Comparison of ENCODE assay signal across 1 cellular context in the genomic region with DNA sequence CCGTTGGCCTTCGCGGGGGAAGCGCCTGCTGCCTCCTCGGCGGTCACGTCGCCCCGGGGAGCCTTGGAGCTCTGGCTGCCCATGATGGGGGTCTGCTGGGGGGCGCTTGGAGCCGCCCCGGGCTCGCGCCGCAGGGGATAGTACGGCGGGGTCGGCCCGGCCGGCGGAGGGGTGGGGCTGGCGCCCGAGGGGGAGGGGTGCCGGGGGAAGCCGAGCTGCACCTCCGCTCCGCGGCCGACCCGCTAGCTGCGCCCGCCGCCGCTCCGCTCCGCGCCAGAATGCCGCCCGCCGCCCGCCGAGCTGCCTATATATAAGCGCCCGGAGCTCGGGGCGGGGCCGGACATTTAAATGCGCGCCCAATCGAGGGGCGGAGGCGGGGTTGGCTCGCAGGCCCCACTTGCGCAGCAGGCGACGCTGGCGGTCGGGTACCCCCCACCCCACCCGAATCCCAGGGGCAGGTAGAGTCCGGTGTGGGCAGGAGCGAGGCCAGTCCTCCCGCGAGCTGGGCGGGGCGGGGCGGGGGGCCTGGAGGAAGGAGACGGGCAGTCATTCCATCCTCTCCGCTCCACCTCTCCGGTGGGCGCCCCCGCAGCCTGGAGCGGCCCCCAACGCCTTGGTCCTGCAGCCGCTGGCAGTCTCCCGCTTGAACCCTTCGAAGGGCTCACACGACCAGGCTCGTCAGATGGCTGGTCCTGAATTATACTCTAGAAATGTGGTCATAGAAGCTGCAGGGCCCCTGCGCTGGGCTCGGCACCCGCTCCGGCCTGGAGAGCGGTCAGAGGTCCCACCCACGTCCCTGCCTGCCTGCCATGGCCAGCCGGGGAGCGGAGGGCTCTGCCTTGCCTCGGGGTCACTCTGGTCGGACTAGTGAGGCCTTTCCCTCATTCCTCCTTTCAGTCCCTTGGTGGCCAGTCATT.
TF ChIP-seq lines count a peak whose summit lies in the region.

A gene with protein sequence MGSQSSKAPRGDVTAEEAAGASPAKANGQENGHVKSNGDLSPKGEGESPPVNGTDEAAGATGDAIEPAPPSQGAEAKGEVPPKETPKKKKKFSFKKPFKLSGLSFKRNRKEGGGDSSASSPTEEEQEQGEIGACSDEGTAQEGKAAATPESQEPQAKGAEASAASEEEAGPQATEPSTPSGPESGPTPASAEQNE (minus strand): TSS at position 283 of the 917 bp plus-strand sequence. CDS start 200 bp downstream, at position 83.

TF ChIP-seq in HepG2, 621 proteins besides CTCF, POLR2A, EP300 and RAD21 (continued from another document and continues in another):
- TF ChIP-seq ZNF703 (CRISPR knock-in tag; IDR thresholded peaks at IDR 0.05; ENCODE audit: borderline replicate concordance): no peak
- TF ChIP-seq GZF1 (CRISPR knock-in tag; IDR thresholded peaks at IDR 0.05): no peak
- TF ChIP-seq KDM5A (IDR thresholded peaks at IDR 0.05; ENCODE audit: borderline replicate concordance, low read length): no peak
- peak; percentile 82 for TF ChIP-seq ZNF263 (CRISPR knock-in tag; IDR thresholded peaks at IDR 0.05)
- TF ChIP-seq, protein P1, sequence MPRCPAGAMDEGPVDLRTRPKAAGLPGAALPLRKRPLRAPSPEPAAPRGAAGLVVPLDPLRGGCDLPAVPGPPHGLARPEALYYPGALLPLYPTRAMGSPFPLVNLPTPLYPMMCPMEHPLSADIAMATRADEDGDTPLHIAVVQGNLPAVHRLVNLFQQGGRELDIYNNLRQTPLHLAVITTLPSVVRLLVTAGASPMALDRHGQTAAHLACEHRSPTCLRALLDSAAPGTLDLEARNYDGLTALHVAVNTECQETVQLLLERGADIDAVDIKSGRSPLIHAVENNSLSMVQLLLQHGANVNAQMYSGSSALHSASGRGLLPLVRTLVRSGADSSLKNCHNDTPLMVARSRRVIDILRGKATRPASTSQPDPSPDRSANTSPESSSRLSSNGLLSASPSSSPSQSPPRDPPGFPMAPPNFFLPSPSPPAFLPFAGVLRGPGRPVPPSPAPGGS (CRISPR knock-in tag; IDR thresholded peaks at IDR 0.05): no peak
- peak; percentile 70; the same call in 1 of the 2 replicates for TF ChIP-seq ZSCAN31 (CRISPR knock-in tag; IDR thresholded peaks at IDR 0.05; ENCODE audit: low read depth)
- no peak; the same call in 1 of the 2 replicates for TF ChIP-seq ZNF678 (CRISPR knock-in tag; IDR thresholded peaks at IDR 0.05)
- TF ChIP-seq ZNF768 (CRISPR knock-in tag; IDR thresholded peaks at IDR 0.05): peak; percentile 49; the same call in 1 of the 2 replicates
- TF ChIP-seq CENPX (CRISPR knock-in tag; IDR thresholded peaks at IDR 0.05): no peak
- TF ChIP-seq, protein P2, sequence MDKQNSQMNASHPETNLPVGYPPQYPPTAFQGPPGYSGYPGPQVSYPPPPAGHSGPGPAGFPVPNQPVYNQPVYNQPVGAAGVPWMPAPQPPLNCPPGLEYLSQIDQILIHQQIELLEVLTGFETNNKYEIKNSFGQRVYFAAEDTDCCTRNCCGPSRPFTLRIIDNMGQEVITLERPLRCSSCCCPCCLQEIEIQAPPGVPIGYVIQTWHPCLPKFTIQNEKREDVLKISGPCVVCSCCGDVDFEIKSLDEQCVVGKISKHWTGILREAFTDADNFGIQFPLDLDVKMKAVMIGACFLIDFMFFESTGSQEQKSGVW (CRISPR knock-in tag; IDR thresholded peaks at IDR 0.05; ENCODE audit: borderline replicate concordance): no peak
- TF ChIP-seq FOXA3 (CRISPR knock-in tag; IDR thresholded peaks at IDR 0.05): no peak
- no peak for TF ChIP-seq ATF1 (CRISPR knock-in tag; IDR thresholded peaks at IDR 0.05)
- TF ChIP-seq ZNF136 (CRISPR knock-in tag; IDR thresholded peaks at IDR 0.05; ENCODE audit: low read depth): no peak
- TF ChIP-seq, protein P3, sequence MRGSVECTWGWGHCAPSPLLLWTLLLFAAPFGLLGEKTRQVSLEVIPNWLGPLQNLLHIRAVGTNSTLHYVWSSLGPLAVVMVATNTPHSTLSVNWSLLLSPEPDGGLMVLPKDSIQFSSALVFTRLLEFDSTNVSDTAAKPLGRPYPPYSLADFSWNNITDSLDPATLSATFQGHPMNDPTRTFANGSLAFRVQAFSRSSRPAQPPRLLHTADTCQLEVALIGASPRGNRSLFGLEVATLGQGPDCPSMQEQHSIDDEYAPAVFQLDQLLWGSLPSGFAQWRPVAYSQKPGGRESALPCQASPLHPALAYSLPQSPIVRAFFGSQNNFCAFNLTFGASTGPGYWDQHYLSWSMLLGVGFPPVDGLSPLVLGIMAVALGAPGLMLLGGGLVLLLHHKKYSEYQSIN (CRISPR knock-in tag; IDR thresholded peaks at IDR 0.05; ENCODE audit: borderline replicate concordance): no peak
- TF ChIP-seq, protein P4, sequence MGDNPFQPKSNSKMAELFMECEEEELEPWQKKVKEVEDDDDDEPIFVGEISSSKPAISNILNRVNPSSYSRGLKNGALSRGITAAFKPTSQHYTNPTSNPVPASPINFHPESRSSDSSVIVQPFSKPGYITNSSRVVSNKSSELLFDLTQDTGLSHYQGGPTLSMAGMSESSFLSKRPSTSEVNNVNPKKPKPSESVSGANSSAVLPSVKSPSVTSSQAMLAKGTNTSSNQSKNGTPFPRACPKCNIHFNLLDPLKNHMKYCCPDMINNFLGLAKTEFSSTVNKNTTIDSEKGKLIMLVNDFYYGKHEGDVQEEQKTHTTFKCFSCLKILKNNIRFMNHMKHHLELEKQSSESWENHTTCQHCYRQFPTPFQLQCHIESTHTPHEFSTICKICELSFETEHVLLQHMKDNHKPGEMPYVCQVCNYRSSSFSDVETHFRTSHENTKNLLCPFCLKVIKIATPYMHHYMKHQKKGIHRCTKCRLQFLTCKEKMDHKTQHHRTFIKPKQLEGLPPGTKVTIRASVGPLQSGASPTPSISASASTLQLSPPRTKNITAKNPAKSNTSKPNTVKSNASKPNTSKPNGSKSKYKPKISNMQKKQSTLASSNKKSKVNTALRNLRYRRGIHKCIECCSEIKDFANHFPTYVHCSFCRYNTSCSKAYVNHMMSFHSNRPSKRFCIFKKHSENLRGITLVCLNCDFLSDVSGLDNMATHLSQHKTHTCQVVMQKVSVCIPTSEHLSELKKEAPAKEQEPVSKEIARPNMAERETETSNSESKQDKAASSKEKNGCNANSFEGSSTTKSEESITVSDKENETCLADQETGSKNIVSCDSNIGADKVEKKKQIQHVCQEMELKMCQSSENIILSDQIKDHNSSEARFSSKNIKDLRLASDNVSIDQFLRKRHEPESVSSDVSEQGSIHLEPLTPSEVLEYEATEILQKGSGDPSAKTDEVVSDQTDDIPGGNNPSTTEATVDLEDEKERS (CRISPR knock-in tag; IDR thresholded peaks at IDR 0.05): no peak
- 0 out of 2 replicates have a peak, but pooled peaks have one; percentile 69 for TF ChIP-seq KLF13 (CRISPR knock-in tag; IDR thresholded peaks at IDR 0.05)
- TF ChIP-seq, protein P5, sequence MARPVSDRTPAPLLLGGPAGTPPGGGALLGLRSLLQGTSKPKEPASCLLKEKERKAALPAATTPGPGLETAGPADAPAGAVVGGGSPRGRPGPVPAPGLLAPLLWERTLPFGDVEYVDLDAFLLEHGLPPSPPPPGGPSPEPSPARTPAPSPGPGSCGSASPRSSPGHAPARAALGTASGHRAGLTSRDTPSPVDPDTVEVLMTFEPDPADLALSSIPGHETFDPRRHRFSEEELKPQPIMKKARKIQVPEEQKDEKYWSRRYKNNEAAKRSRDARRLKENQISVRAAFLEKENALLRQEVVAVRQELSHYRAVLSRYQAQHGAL (CRISPR knock-in tag; IDR thresholded peaks at IDR 0.05; ENCODE audit: not compliant biosample characterization): no peak
- no peak for TF ChIP-seq HNRNPK (IDR thresholded peaks at IDR 0.05; ENCODE audit: low read depth, low read length, poor library complexity, severe bottlenecking)
- TF ChIP-seq ZNF550 (CRISPR knock-in tag; IDR thresholded peaks at IDR 0.05; ENCODE audit: borderline replicate concordance): no peak
- TF ChIP-seq XRCC5 (optimal IDR thresholded peaks at IDR 0.05; ENCODE audit: low read length): peak; percentile 35
- no peak for TF ChIP-seq PCBP1 (IDR thresholded peaks at IDR 0.05; ENCODE audit: borderline replicate concordance, low read depth, low read length)
- no peak for TF ChIP-seq RARA (CRISPR knock-in tag; IDR thresholded peaks at IDR 0.05)
- TF ChIP-seq ZNF75D (CRISPR knock-in tag; IDR thresholded peaks at IDR 0.05; ENCODE audit: borderline replicate concordance): no peak
- TF ChIP-seq, protein P6, sequence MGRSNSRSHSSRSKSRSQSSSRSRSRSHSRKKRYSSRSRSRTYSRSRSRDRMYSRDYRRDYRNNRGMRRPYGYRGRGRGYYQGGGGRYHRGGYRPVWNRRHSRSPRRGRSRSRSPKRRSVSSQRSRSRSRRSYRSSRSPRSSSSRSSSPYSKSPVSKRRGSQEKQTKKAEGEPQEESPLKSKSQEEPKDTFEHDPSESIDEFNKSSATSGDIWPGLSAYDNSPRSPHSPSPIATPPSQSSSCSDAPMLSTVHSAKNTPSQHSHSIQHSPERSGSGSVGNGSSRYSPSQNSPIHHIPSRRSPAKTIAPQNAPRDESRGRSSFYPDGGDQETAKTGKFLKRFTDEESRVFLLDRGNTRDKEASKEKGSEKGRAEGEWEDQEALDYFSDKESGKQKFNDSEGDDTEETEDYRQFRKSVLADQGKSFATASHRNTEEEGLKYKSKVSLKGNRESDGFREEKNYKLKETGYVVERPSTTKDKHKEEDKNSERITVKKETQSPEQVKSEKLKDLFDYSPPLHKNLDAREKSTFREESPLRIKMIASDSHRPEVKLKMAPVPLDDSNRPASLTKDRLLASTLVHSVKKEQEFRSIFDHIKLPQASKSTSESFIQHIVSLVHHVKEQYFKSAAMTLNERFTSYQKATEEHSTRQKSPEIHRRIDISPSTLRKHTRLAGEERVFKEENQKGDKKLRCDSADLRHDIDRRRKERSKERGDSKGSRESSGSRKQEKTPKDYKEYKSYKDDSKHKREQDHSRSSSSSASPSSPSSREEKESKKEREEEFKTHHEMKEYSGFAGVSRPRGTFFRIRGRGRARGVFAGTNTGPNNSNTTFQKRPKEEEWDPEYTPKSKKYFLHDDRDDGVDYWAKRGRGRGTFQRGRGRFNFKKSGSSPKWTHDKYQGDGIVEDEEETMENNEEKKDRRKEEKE (IDR thresholded peaks at IDR 0.05): no peak
- TF ChIP-seq GPN1 (CRISPR knock-in tag; IDR thresholded peaks at IDR 0.05; ENCODE audit: borderline replicate concordance): 0 out of 2 replicates have a peak, but pooled peaks have one; percentile 12
- TF ChIP-seq ZNF207 (IDR thresholded peaks at IDR 0.05; ENCODE audit: borderline replicate concordance): no peak
- TF ChIP-seq PRMT3 (CRISPR knock-in tag; IDR thresholded peaks at IDR 0.05; ENCODE audit: borderline replicate concordance, low read depth): no peak
- no peak for TF ChIP-seq ZNF558 (CRISPR knock-in tag; IDR thresholded peaks at IDR 0.05; ENCODE audit: borderline replicate concordance)
- no peak for TF ChIP-seq KMT2A (CRISPR knock-in tag; IDR thresholded peaks at IDR 0.05)
- TF ChIP-seq TOPORS (CRISPR knock-in tag; IDR thresholded peaks at IDR 0.05): no peak
- TF ChIP-seq POGZ (CRISPR knock-in tag; IDR thresholded peaks at IDR 0.05): no peak
- no peak for TF ChIP-seq SIX1 (CRISPR knock-in tag; IDR thresholded peaks at IDR 0.05; ENCODE audit: borderline replicate concordance)
- TF ChIP-seq, protein P7, sequence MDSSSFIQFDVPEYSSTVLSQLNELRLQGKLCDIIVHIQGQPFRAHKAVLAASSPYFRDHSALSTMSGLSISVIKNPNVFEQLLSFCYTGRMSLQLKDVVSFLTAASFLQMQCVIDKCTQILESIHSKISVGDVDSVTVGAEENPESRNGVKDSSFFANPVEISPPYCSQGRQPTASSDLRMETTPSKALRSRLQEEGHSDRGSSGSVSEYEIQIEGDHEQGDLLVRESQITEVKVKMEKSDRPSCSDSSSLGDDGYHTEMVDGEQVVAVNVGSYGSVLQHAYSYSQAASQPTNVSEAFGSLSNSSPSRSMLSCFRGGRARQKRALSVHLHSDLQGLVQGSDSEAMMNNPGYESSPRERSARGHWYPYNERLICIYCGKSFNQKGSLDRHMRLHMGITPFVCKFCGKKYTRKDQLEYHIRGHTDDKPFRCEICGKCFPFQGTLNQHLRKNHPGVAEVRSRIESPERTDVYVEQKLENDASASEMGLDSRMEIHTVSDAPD (CRISPR knock-in tag; IDR thresholded peaks at IDR 0.05): no peak
- TF ChIP-seq ZNF530 (CRISPR knock-in tag; IDR thresholded peaks at IDR 0.05; ENCODE audit: low read depth): no peak
- TF ChIP-seq, protein P8, sequence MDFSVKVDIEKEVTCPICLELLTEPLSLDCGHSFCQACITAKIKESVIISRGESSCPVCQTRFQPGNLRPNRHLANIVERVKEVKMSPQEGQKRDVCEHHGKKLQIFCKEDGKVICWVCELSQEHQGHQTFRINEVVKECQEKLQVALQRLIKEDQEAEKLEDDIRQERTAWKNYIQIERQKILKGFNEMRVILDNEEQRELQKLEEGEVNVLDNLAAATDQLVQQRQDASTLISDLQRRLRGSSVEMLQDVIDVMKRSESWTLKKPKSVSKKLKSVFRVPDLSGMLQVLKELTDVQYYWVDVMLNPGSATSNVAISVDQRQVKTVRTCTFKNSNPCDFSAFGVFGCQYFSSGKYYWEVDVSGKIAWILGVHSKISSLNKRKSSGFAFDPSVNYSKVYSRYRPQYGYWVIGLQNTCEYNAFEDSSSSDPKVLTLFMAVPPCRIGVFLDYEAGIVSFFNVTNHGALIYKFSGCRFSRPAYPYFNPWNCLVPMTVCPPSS (IDR thresholded peaks at IDR 0.05): no peak
- TF ChIP-seq, protein P9, sequence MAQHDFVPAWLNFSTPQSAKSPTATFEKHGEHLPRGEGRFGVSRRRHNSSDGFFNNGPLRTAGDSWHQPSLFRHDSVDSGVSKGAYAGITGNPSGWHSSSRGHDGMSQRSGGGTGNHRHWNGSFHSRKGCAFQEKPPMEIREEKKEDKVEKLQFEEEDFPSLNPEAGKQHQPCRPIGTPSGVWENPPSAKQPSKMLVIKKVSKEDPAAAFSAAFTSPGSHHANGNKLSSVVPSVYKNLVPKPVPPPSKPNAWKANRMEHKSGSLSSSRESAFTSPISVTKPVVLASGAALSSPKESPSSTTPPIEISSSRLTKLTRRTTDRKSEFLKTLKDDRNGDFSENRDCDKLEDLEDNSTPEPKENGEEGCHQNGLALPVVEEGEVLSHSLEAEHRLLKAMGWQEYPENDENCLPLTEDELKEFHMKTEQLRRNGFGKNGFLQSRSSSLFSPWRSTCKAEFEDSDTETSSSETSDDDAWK (CRISPR knock-in tag; IDR thresholded peaks at IDR 0.05): no peak
- TF ChIP-seq, protein P10, sequence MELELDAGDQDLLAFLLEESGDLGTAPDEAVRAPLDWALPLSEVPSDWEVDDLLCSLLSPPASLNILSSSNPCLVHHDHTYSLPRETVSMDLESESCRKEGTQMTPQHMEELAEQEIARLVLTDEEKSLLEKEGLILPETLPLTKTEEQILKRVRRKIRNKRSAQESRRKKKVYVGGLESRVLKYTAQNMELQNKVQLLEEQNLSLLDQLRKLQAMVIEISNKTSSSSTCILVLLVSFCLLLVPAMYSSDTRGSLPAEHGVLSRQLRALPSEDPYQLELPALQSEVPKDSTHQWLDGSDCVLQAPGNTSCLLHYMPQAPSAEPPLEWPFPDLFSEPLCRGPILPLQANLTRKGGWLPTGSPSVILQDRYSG (CRISPR knock-in tag; IDR thresholded peaks at IDR 0.05): no peak
- no peak for TF ChIP-seq ZFP36 (IDR thresholded peaks at IDR 0.05; ENCODE audit: borderline replicate concordance, low read depth, low read length, partially characterized antibody)
- TF ChIP-seq FOXO1 (CRISPR knock-in tag; IDR thresholded peaks at IDR 0.05): no peak; the same call in 1 of the 2 replicates
- TF ChIP-seq ZNF720 (CRISPR knock-in tag; IDR thresholded peaks at IDR 0.05): no peak
- TF ChIP-seq, protein P11, sequence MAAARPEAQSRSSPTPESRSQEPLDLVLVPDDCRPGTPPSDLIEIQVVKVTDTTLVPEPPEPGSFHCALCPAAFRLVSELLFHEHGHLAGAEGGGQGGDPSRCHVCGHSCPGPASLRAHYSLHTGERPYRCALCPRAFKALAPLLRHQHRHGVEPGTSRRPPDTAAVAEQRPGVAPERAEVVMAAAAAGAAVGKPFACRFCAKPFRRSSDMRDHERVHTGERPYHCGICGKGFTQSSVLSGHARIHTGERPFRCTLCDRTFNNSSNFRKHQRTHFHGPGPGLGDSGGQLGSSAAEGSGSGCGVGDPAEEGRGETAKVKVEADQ (CRISPR knock-in tag; IDR thresholded peaks at IDR 0.05; ENCODE audit: borderline replicate concordance): no peak
- TF ChIP-seq NFYB (CRISPR knock-in tag; IDR thresholded peaks at IDR 0.05): peak; percentile 48; the same call in 1 of the 2 replicates
